27 cellular contexts compared by ENCODE assay signal in genomic region chr18:30616414-30616813, GRCh38.
"Had no signal": no experiment of that assay in that cellular context is flagged by ENCODE, and none has a peak within 500 bp of the region (broad histone marks: within the 10 kb centered on the region; RNA-seq: fewer than 3 reads in every experiment).

No MANE protein-coding gene starts in this region.

- DNase-seq: stimulated activated CD4-positive, alpha-beta T cell treated with anti-CD3 and anti-CD28 coated beads, Interleukin-2, amount 100 ng/mL, for 48 hours; stimulated activated CD4-positive, alpha-beta T cell treated with anti-CD3 and anti-CD28 coated beads, Interleukin-4, amount 100 ng/mL, for 1 hour; stimulated activated CD4-positive, alpha-beta T cell treated with anti-CD3 and anti-CD28 coated beads, Interleukin-4, amount 100 ng/mL, for 24 hours; stimulated activated CD4-positive, alpha-beta T cell treated with anti-CD3 and anti-CD28 coated beads, Interleukin-4, amount 100 ng/mL, for 4 hours; stimulated activated CD8-positive, alpha-beta memory T cell treated with anti-CD3 and anti-CD28 coated beads, Interleukin-4, amount 100 ng/mL, for 48 hours; stimulated activated naive B cell treated with anti-CD40 and anti-IgM and Interleukin-4, amounts not matched to agents 10 μg/mL and 1 μg/mL and 100 μg/mL, for 72 hours; stimulated activated naive CD4-positive, alpha-beta T cell; stimulated activated naive CD4-positive, alpha-beta T cell treated with Interleukin-2 at 50 U/mL for 16 hours; stimulated activated naive CD8-positive, alpha-beta T cell treated with anti-CD3 and anti-CD28 coated beads, Interleukin-15, amount 100 ng/mL, for 72 hours; stimulated activated naive CD8-positive, alpha-beta T cell treated with anti-CD3 and anti-CD28 coated beads, Interleukin-15, Interleukin-2, amounts not matched to agents 100 U/mL and 50 U/mL, for 24 hours; stomach; substantia nigra; testis; thyroid gland; tibial artery; transverse colon; trophoblast cell; upper lobe of left lung; upper lobe of right lung; uterus had no signal

- H3K9me3 ChIP-seq: suprapubic skin, testis, thoracic aorta, thyroid gland, tibial artery, tibial nerve, transverse colon, upper lobe of left lung, upper lobe of right lung, uterus, vagina had no signal

- H3K27ac ChIP-seq: stomach, suprapubic skin, testis, thoracic aorta, thyroid gland, tibial artery, tibial nerve, transverse colon, upper lobe of left lung, upper lobe of right lung, uterus, vagina had no signal

- H3K4me1 ChIP-seq: stomach, suprapubic skin, testis, thyroid gland, tibial artery, tibial nerve, transverse colon, upper lobe of left lung, upper lobe of right lung, uterus, vagina had no signal

- H3K36me3 ChIP-seq: stomach, suprapubic skin, thoracic aorta, thyroid gland, tibial artery, tibial nerve, transverse colon, upper lobe of left lung, upper lobe of right lung, uterus, vagina had no signal

- FAIRE-seq: urothelium cell line had no signal

- H3K27me3 ChIP-seq: stomach, suprapubic skin, testis, thyroid gland, tibial artery, tibial nerve, transverse colon, upper lobe of left lung, upper lobe of right lung, uterus, vagina had no signal

- H3K4me3 ChIP-seq: stomach, suprapubic skin, testis, thoracic aorta, thyroid gland, tibial artery, tibial nerve, transverse colon, upper lobe of left lung, upper lobe of right lung, uterus, vagina had no signal

- ATAC-seq: stimulated activated effector memory CD8-positive, alpha-beta T cell treated with anti-CD3 and anti-CD28 coated beads, Interleukin-12 subunit alpha, Interleukin-12 subunit beta, amount 100 ng/mL, for 72 hours; stimulated activated memory B cell treated with anti-CD40 and anti-IgM and Interleukin-4, amounts not matched to agents 10 μg/mL and 1 μg/mL and 100 μg/mL, for 72 hours; stimulated activated naive B cell treated with anti-CD40 and anti-IgM and Interleukin-4, amounts not matched to agents 10 μg/mL and 1 μg/mL and 100 μg/mL, for 72 hours; stimulated activated naive CD8-positive, alpha-beta T cell treated with anti-CD3 and anti-CD28 coated beads, Interleukin-15, amount 100 ng/mL, for 72 hours; stimulated activated naive CD8-positive, alpha-beta T cell treated with anti-CD3 and anti-CD28 coated beads, Interleukin-15, Interleukin-2, amounts not matched to agents 100 U/mL and 50 U/mL, for 24 hours; upper lobe of right lung had no signal
